Comparison of ENCODE assay signal across 24 cellular contexts in genomic region chr13:33994198-33994597, GRCh38.
DNase-seq lines count a peak whose midpoint lies in the region; ATAC-seq, FAIRE-seq and TF ChIP-seq lines count a peak whose summit lies in the region.
"Had no signal": no experiment of that assay in that cellular context is flagged by ENCODE, and none has a peak within 500 bp of the region (broad histone marks: within the 10 kb centered on the region; RNA-seq: fewer than 3 reads in every experiment).

No MANE protein-coding gene starts in this region.

- FAIRE-seq in pancreas (lab: Jason Lieb, UNC) = no peak
- FAIRE-seq: A549, frontal cortex, HTR-8/SVneo had no signal

- intact Hi-C loops in pancreas (cut with DNase I) = no loop called here
- intact Hi-C loops in left ventricle myocardium superior (cut with micrococcal nuclease) = no loop called here

- H3K9me3 Mint-ChIP-seq in activated CD8-positive, alpha-beta T cell treated with anti-CD3 and anti-CD28 coated beads, Interleukin-2, amount 10 ng/mL, durations not matched to agents 7 days and 5 days (ENCODE audit: insufficient read depth) = no peaks in the 10 kb centered on the region

- no peaks in the 10 kb centered on the region for H3K4me1 ChIP-seq in pancreas
- H3K4me1 ChIP-seq: psoas muscle, suprapubic skin had no signal

- no peaks in the 10 kb centered on the region for H3K9me3 ChIP-seq in pancreas
- H3K9me3 ChIP-seq: A549, esophagus muscularis mucosa, psoas muscle, suprapubic skin had no signal

- H3K36me3 Mint-ChIP-seq in activated CD8-positive, alpha-beta T cell treated with anti-CD3 and anti-CD28 coated beads, Interleukin-2, amount 10 ng/mL, durations not matched to agents 7 days and 5 days (ENCODE audit: low read depth) = no peaks in the 10 kb centered on the region

- 65 to 77% methylated on average over 3 of the region's 3 CpGs for WGBS in pancreas, 2 donors

- POLR2A ChIA-PET in activated CD8-positive, alpha-beta T cell treated with anti-CD3 and anti-CD28 coated beads, Interleukin-2, amount 10 ng/mL, durations not matched to agents 7 days and 5 days (lab: Charles Lee) = no interaction called here

- TF ChIP-seq CTCF in GM12865 (IDR thresholded peaks at IDR 0.05; ENCODE audit: insufficient read depth, low read depth, low read length, missing control alignments) (no peak), pancreas (IDR thresholded peaks at IDR 0.05) (no peak)

- no peaks in the 10 kb centered on the region for H3K36me3 ChIP-seq in pancreas
- H3K36me3 ChIP-seq: esophagus muscularis mucosa, suprapubic skin had no signal

- no peak overlapping the region for H3K4me3 Mint-ChIP-seq in activated CD8-positive, alpha-beta T cell treated with anti-CD3 and anti-CD28 coated beads, Interleukin-2, amount 10 ng/mL, durations not matched to agents 7 days and 5 days
- H3K4me3 Mint-ChIP-seq: activated naive CD4-positive, alpha-beta T cell treated with anti-CD3 and anti-CD28 coated beads for 36 hours had no signal

- DNase-seq in GM12865 (ENCODE audit: low read depth) = peak; percentile 44
- no peak for DNase-seq in pancreas
- DNase-seq in amygdala (lab: John Stamatoyannopoulos, UW) = no peak
- DNase-seq in activated CD8-positive, alpha-beta T cell treated with anti-CD3 and anti-CD28 coated beads, Interleukin-2, amount 10 ng/mL, durations not matched to agents 7 days and 5 days = no peak
- DNase-seq in left ventricle myocardium superior = no peak
- DNase-seq: activated naive CD4-positive, alpha-beta T cell treated with anti-CD3 and anti-CD28 coated beads for 36 hours; activated T-cell treated with anti-CD3 and anti-CD28 coated beads, Interleukin-2, amount 50 U/mL, for 48 hours; amniotic stem cell; KG1; NCI-H187 treated with DMSO at 0.1 percent for 48 hours; NCI-H226; NCI-H82; psoas muscle; SIG-M5 had no signal

- no peak overlapping the region for H3K27ac Mint-ChIP-seq in activated CD8-positive, alpha-beta T cell treated with anti-CD3 and anti-CD28 coated beads, Interleukin-2, amount 10 ng/mL, durations not matched to agents 7 days and 5 days
- H3K27ac Mint-ChIP-seq: activated naive CD4-positive, alpha-beta T cell treated with anti-CD3 and anti-CD28 coated beads for 36 hours had no signal

- H3K27ac ChIP-seq in pancreas = no peak overlapping the region
- H3K27ac ChIP-seq: A549, coronary artery, esophagus muscularis mucosa, psoas muscle, suprapubic skin had no signal

- peak; percentile 73 for ATAC-seq in GM18907 (IDR thresholded peaks at IDR 0.05; ENCODE audit: unreplicated experiment)
- ATAC-seq in GM21529 (IDR thresholded peaks at IDR 0.05; ENCODE audit: unreplicated experiment) = peak; percentile 83
- ATAC-seq in HG03097 (IDR thresholded peaks at IDR 0.05; ENCODE audit: low FRiP score, unreplicated experiment) = peak; percentile 48
- ATAC-seq in pancreas = no peak
- no peak for ATAC-seq in activated CD8-positive, alpha-beta T cell treated with anti-CD3 and anti-CD28 coated beads, Interleukin-2, amount 10 ng/mL, durations not matched to agents 7 days and 5 days
- no peak for ATAC-seq in left ventricle myocardium superior
- ATAC-seq: A549, Panc1, psoas muscle had no signal

- no peaks in the 10 kb centered on the region for H3K27me3 ChIP-seq in pancreas
- H3K27me3 ChIP-seq: esophagus muscularis mucosa, suprapubic skin had no signal

- CTCF ChIA-PET in activated CD8-positive, alpha-beta T cell treated with anti-CD3 and anti-CD28 coated beads, Interleukin-2, amount 10 ng/mL, durations not matched to agents 7 days and 5 days (lab: Charles Lee) = no interaction called here

- H3K4me1 Mint-ChIP-seq in activated CD8-positive, alpha-beta T cell treated with anti-CD3 and anti-CD28 coated beads, Interleukin-2, amount 10 ng/mL, durations not matched to agents 7 days and 5 days (ENCODE audit: low read depth) = no peaks in the 10 kb centered on the region

- H3K4me3 ChIP-seq in GM12865 (ENCODE audit: low read depth, low read length) (no peak overlapping the region), pancreas (no peak overlapping the region)
- H3K4me3 ChIP-seq: A549, coronary artery, esophagus muscularis mucosa, psoas muscle, suprapubic skin had no signal

- no peaks in the 10 kb centered on the region for H3K27me3 Mint-ChIP-seq in activated CD8-positive, alpha-beta T cell treated with anti-CD3 and anti-CD28 coated beads, Interleukin-2, amount 10 ng/mL, durations not matched to agents 7 days and 5 days (ENCODE audit: low read depth)

Comparison
In these comparisons a context has a peak if more than half of its experiments do, and no peak if none do; other contexts are left out.
1. ATAC-seq: peak in GM18907 (single experiment), GM21529 (single experiment) and HG03097 (single experiment); none in pancreas (0 of 4), activated CD8-positive, alpha-beta T cell treated with anti-CD3 and anti-CD28 coated beads, Interleukin-2, amount 10 ng/mL, durations not matched to agents 7 days and 5 days (single experiment) and left ventricle myocardium superior (single experiment).